Comparison of ENCODE assay signal across 1 cellular context in genomic region chr3:53240989-53241972, GRCh38.
TF ChIP-seq lines count a peak whose summit lies in the region.

No MANE protein-coding gene starts in this region.

TF ChIP-seq in K562, 482 proteins besides CTCF, POLR2A, EP300 and RAD21:
- TF ChIP-seq NFYB (IDR thresholded peaks at IDR 0.05; ENCODE audit: extremely low read depth, insufficient read length) (no peak), GABPA (tag; conservative IDR thresholded peaks at IDR 0.05; ENCODE audit: low read depth) (no peak), PCBP1 (IDR thresholded peaks at IDR 0.05; ENCODE audit: low read depth, low read length, poor library complexity, severe bottlenecking) (no peak), MAX (CRISPR knock-in tag; IDR thresholded peaks at IDR 0.05) (no peak), ZNF124 (CRISPR knock-in tag; IDR thresholded peaks at IDR 0.05) (no peak), POLR2G (IDR thresholded peaks at IDR 0.05; ENCODE audit: low read depth, low read length) (0 out of 2 replicates have a peak, but pooled peaks have one; percentile 12), NR4A1 (CRISPR knock-in tag; IDR thresholded peaks at IDR 0.05) (no peak), NR4A1 (tag; IDR thresholded peaks at IDR 0.05) (no peak)
